ENCODE assay signal across 11 cellular contexts in genomic region chr15:74428970-74429783, GRCh38. TPM values are rescaled to one million over a fixed set of nuclear protein-coding genes. Genes with fewer than 3 reads are reported as not detected.
DNase-seq lines count a peak whose midpoint lies in the region; ATAC-seq, FAIRE-seq and TF ChIP-seq lines count a peak whose summit lies in the region.
"Had no signal": no experiment of that assay in that cellular context is flagged by ENCODE, and none has a peak within 500 bp of the region (broad histone marks: within the 10 kb centered on the region; RNA-seq: fewer than 3 reads in every experiment).

No MANE protein-coding gene starts in this region.

- POLR2A ChIA-PET in HEK293 (lab: Yijun Ruan, JAX) (interaction anchor here (0.6 to 1.0 kb wide), 2 partner anchors 21 to 49 kb away, joined by 3 to 5 read pairs; no protein-coding TSS in a partner anchor), activated B cell treated with CpG ODN at 0.5 μM for 24 hours (lab: Charles Lee) (interaction anchor here (0.5 to 12.1 kb wide), 8 partner anchors 8 to 446 kb away, joined by 3 to 214 read pairs (median 6); partner anchors contain the start of gene UBL7)

- H3K36me3 ChIP-seq in GM06990 (ENCODE audit: control insufficient read depth, insufficient read depth, low read length) (peaks cover 46% of the 10 kb centered on the region), HEK293 (ENCODE audit: control insufficient read depth in 2 of 2, insufficient read depth in 1 of 2, low read length in 2 of 2) (no peaks in the 10 kb centered on the region), mucosa of rectum (ENCODE audit: control insufficient read depth in 2 of 2, insufficient read depth in 2 of 2, low read length in 2 of 2) (no peaks in the 10 kb centered on the region), kidney (ENCODE audit: control insufficient read depth in 1 of 2, insufficient read depth in 2 of 2, low read length in 2 of 2) (no peaks in the 10 kb centered on the region)

- H3K27ac Mint-ChIP-seq in activated B cell treated with CpG ODN at 0.5 μM for 24 hours, result peak overlapping the region; percentile 84

- H3K9ac ChIP-seq in mucosa of rectum (ENCODE audit: low read depth in 1 of 2, low read length in 2 of 2) (no peak overlapping the region), kidney (ENCODE audit: low read length in 2 of 2) (no peak overlapping the region)

- no peaks in the 10 kb centered on the region for H3K27me3 ChIP-seq in GM06990 (replicated peaks; ENCODE audit: control insufficient read depth, insufficient read depth, low read length)
- peaks cover 7 to 24% of the 10 kb centered on the region in 2 donors for H3K27me3 ChIP-seq in mucosa of rectum (ENCODE audit: control insufficient read depth in 2 of 2, insufficient read depth in 2 of 2, low read length in 2 of 2)

- no peak for DNase-seq in GM06990 (ENCODE audit: extremely low read depth, insufficient read length)
- no peak for DNase-seq in activated B cell treated with CpG ODN at 0.5 μM for 24 hours
- no peak for DNase-seq in stimulated activated naive CD4-positive, alpha-beta T cell (lab: John Stamatoyannopoulos, UW)
- no peak for DNase-seq in kidney
- DNase-seq in mesenteric fat pad (ENCODE audit: low spot score), result no peak
- DNase-seq: amniotic stem cell; erythroblast; stimulated activated naive CD4-positive, alpha-beta T cell treated with Interleukin-2 at 50 U/mL for 16 hours had no signal

- ATAC-seq in activated B cell treated with CpG ODN at 0.5 μM for 24 hours (ENCODE audit: low read depth) (peak; percentile 7), HG03439 (IDR thresholded peaks at IDR 0.05; ENCODE audit: unreplicated experiment) (no peak)

- no peaks in the 10 kb centered on the region for H3K9me3 Mint-ChIP-seq in activated B cell treated with CpG ODN at 0.5 μM for 24 hours

- TF ChIP-seq CTCF in GM06990 (IDR thresholded peaks at IDR 0.05; ENCODE audit: insufficient read depth, low read length, poor library complexity, severe bottlenecking) (peak; percentile 17), HEK293 (tag by site-specific recombination; IDR thresholded peaks at IDR 0.05) (no peak), activated B cell treated with CpG ODN at 0.5 μM for 24 hours (IDR thresholded peaks at IDR 0.05) (no peak), kidney (IDR thresholded peaks at IDR 0.05; ENCODE audit: borderline replicate concordance, extremely low read depth, insufficient read depth) (no peak)

- H3K36me3 Mint-ChIP-seq in activated B cell treated with CpG ODN at 0.5 μM for 24 hours (ENCODE audit: low read depth), result peaks cover 77% of the 10 kb centered on the region

- no peak for FAIRE-seq in kidney (lab: Jason Lieb, UNC)

- H3K27me3 Mint-ChIP-seq in activated B cell treated with CpG ODN at 0.5 μM for 24 hours, result no peaks in the 10 kb centered on the region

- intact Hi-C loops in activated B cell treated with CpG ODN at 0.5 μM for 24 hours (cut with micrococcal nuclease) (no loop called here), kidney (cut with DNase I) (no loop called here)

- peak overlapping the region; percentile 96 for H3K4me3 Mint-ChIP-seq in activated B cell treated with CpG ODN at 0.5 μM for 24 hours

- no peak overlapping the region for H3K27ac ChIP-seq in HEK293 (ENCODE audit: extremely low read depth, low read depth, low read length)
- peak overlapping the region; percentile 42 to 43 for H3K27ac ChIP-seq in mucosa of rectum (ENCODE audit: low read depth in 2 of 2, low read length in 2 of 2)
- no peak overlapping the region for H3K27ac ChIP-seq in kidney (ENCODE audit: low read depth in 2 of 2, low read length in 2 of 2)

- peak overlapping the region; percentile 94 for H3K4me3 ChIP-seq in GM06990 (replicated peaks; ENCODE audit: low read depth, low read length)
- no peak overlapping the region for H3K4me3 ChIP-seq in HEK293 (ENCODE audit: low read depth, low read length)
- peak overlapping the region in 1 of 2 donors; percentile 26 for H3K4me3 ChIP-seq in mucosa of rectum (ENCODE audit: low read length in 2 of 2)
- no peak overlapping the region for H3K4me3 ChIP-seq in kidney (ENCODE audit: low read length in 2 of 2)

- no peaks in the 10 kb centered on the region for H3K9me3 ChIP-seq in HEK293 (ENCODE audit: control insufficient read depth, insufficient read depth, low read depth, low read length)
- H3K9me3 ChIP-seq in mucosa of rectum (ENCODE audit: control insufficient read depth in 2 of 2, low read length in 2 of 2), result no peaks in the 10 kb centered on the region
- H3K9me3 ChIP-seq in kidney (ENCODE audit: control insufficient read depth in 1 of 2, low read length in 2 of 2), result no peaks in the 10 kb centered on the region

- CTCF ChIA-PET in HEK293 (lab: Yijun Ruan, JAX) (interaction anchor here (0.7 to 26.4 kb wide), 3 partner anchors 9 to 51 kb away, joined by 3 to 768 read pairs (median 7); partner anchors contain the start of gene CYP11A1), activated B cell treated with CpG ODN at 0.5 μM for 24 hours (lab: Charles Lee) (interaction anchor here (1.1 to 17.7 kb wide), 4 partner anchors 10 to 49 kb away, joined by 3 to 403 read pairs (median 15); no protein-coding TSS in a partner anchor)

- H3K4me1 ChIP-seq in HEK293 (ENCODE audit: control insufficient read depth, insufficient read depth, low read length) (peaks cover 2% of the 10 kb centered on the region), mucosa of rectum (ENCODE audit: control insufficient read depth in 2 of 2, insufficient read depth in 2 of 2, low read length in 2 of 2) (peaks cover 4 to 13% of the 10 kb centered on the region in 2 donors), kidney (ENCODE audit: control insufficient read depth in 1 of 2, insufficient read depth in 1 of 2, low read depth in 1 of 2, low read length in 2 of 2) (peaks cover 0 to 6% of the 10 kb centered on the region in 2 donors)

- H3K4me1 Mint-ChIP-seq in activated B cell treated with CpG ODN at 0.5 μM for 24 hours, result peaks cover 87% of the 10 kb centered on the region

TF ChIP-seq in HEK293, 187 proteins besides CTCF, POLR2A, EP300 and RAD21 (continues in another document):
- TF ChIP-seq SCRT1 (tag by site-specific recombination; IDR thresholded peaks at IDR 0.05; ENCODE audit: borderline replicate concordance) (no peak), ZNF645 (tag by site-specific recombination; IDR thresholded peaks at IDR 0.05) (no peak), ZNF518A (tag by site-specific recombination; conservative IDR thresholded peaks at IDR 0.05; ENCODE audit: low read depth) (no peak), GLI2 (tag by site-specific recombination; IDR thresholded peaks at IDR 0.05; ENCODE audit: borderline replicate concordance, low read depth) (no peak), EGR2 (tag by site-specific recombination; IDR thresholded peaks at IDR 0.05; ENCODE audit: low read depth) (peak; percentile 68), GLIS1 (tag by site-specific recombination; IDR thresholded peaks at IDR 0.05) (no peak), ZFHX2 (tag by site-specific recombination; conservative IDR thresholded peaks at IDR 0.05) (peak; percentile 24; the same call in 1 of the 2 replicates), ZNF76 (tag by site-specific recombination; IDR thresholded peaks at IDR 0.05; ENCODE audit: borderline replicate concordance, low read depth) (no peak), ZNF354C (tag by site-specific recombination; IDR thresholded peaks at IDR 0.05; ENCODE audit: borderline replicate concordance, low read depth) (no peak)

RNA-seq across cellular contexts. Expression of gene SEMA7A, which starts 4.6 kb away (rescaled TPM):
- total RNA-seq in activated B cell treated with CpG ODN at 0.5 μM for 24 hours (159 and 178 TPM in 2 replicates), kidney (3.6 TPM), mesenteric fat pad (2.1 TPM)
- 2.8 TPM for polyA plus RNA-seq in kidney (ENCODE audit: insufficient read depth, low read depth, low replicate concordance)

RNA-seq across cellular contexts. Expression of gene UBL7, which starts 31.8 kb away (rescaled TPM):
- 40.6 and 48.8 TPM in 2 replicates for total RNA-seq in activated B cell treated with CpG ODN at 0.5 μM for 24 hours
- total RNA-seq in kidney, result 32.9 TPM
- polyA plus RNA-seq in kidney (ENCODE audit: insufficient read depth, low read depth, low replicate concordance), result 75.8 TPM
- total RNA-seq in mesenteric fat pad, result 32.4 TPM

Comparison
In these comparisons a context has a peak if more than half of its experiments do, and no peak if none do; other contexts are left out.
1. H3K27ac ChIP-seq: peak in mucosa of rectum (2 of 2); none in HEK293 (single experiment) and kidney (0 of 2).
2. RNA of gene SEMA7A, which starts 4.6 kb away (total RNA-seq): 159 to 178 TPM in activated B cell treated with CpG ODN at 0.5 μM for 24 hours; 3.6 TPM in kidney (single experiment) and 2.1 TPM in mesenteric fat pad (single experiment); every median in the first group is over 10 times any median in the second.